8 cellular contexts compared by ENCODE assay signal in the genomic region with DNA sequence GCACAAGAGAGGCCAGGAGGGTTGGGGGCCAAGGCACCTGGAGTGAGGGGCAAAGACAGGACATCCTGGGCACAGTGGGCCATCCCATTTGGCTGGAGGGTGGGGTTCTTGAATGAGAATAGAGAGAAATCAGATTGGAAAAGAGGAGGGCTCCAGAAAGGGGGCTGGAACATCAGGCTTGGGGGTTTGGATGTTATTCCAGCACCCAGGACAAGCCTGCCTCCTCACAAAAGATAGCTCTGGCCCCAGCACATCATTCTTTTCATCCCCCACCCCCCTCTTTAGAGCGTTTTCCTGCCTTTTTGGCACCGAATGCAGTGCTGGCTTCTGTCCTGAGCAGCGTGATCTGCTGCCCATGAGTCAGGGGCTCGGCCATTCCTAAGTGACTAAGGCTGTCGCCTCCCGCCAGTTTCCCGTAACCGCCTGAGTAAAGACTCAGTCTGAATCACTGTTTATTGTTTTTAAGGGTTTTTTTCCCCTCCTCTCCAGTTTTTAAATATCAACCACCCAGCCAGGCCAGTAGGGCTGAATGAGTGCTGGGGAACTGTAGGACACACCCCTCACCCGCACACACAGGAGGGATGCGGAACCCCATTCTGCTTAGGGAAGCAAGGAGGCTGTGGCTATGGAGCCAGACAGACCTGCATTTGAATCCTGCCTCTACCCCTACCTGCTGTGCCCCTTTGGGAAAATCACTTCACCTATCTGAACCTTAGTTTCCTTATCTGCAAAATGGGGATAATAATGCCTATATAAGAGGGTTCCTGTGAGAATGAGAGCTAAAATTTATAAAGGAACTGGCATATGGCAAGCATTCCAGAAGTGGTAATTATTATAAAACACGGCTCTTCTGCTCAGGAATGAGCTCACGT. TPM values are rescaled to one million over a fixed set of nuclear protein-coding genes. Genes with fewer than 3 reads are reported as not detected.
DNase-seq lines count a peak whose midpoint lies in the region; ATAC-seq and TF ChIP-seq lines count a peak whose summit lies in the region.

No MANE protein-coding gene starts in this region.

- no peak overlapping the region for H3K4me3 ChIP-seq in RWPE2 (ENCODE audit: severe bottlenecking)
- H3K4me3 ChIP-seq in fibroblast of villous mesenchyme (ENCODE audit: low read depth, low read length) = no peak overlapping the region
- no peak overlapping the region for H3K4me3 ChIP-seq in WERI-Rb-1 (ENCODE audit: low read depth, low read length)

- peak; percentile 70 for DNase-seq in Ammon's horn (ENCODE audit: low spot score)
- peak; percentile 94 for DNase-seq in RWPE2 (ENCODE audit: low spot score)
- peak; percentile 89 for DNase-seq in fibroblast of villous mesenchyme (ENCODE audit: low read depth)
- DNase-seq in omental fat pad (ENCODE audit: low spot score) = peak; percentile 68
- no peak for DNase-seq in WERI-Rb-1
- DNase-seq in effector CD8-positive, alpha-beta T cell (lab: John Stamatoyannopoulos, UW) = no peak

- H3K27me3 ChIP-seq in RWPE2 (ENCODE audit: insufficient read depth, poor library complexity, severe bottlenecking) (no peaks in the 10 kb centered on the region), WERI-Rb-1 (ENCODE audit: insufficient read depth, low read depth, severe bottlenecking) (peaks cover 66% of the 10 kb centered on the region)

- TF ChIP-seq CTCF in RWPE2 (IDR thresholded peaks at IDR 0.05; ENCODE audit: poor library complexity, severe bottlenecking) (no peak), fibroblast of villous mesenchyme (IDR thresholded peaks at IDR 0.05; ENCODE audit: insufficient read depth, low read depth, low read length) (no peak), omental fat pad (IDR thresholded peaks at IDR 0.05) (no peak), WERI-Rb-1 (IDR thresholded peaks at IDR 0.05; ENCODE audit: low read depth, low read length) (no peak)

- H3K36me3 ChIP-seq in RWPE2 (ENCODE audit: low read depth) = no peaks in the 10 kb centered on the region
- no peaks in the 10 kb centered on the region for H3K36me3 ChIP-seq in WERI-Rb-1

- H3K4me1 ChIP-seq in RWPE2 (ENCODE audit: insufficient read depth, poor library complexity, severe bottlenecking) = peaks cover 13% of the 10 kb centered on the region

- peak overlapping the region; percentile 53 for H3K27ac ChIP-seq in RWPE2 (ENCODE audit: poor library complexity, severe bottlenecking)
- no peak overlapping the region for H3K27ac ChIP-seq in WERI-Rb-1

- H3K9me3 ChIP-seq in RWPE2 (ENCODE audit: severe bottlenecking) (no peaks in the 10 kb centered on the region), WERI-Rb-1 (ENCODE audit: severe bottlenecking) (no peaks in the 10 kb centered on the region)

- ATAC-seq in RWPE2 (ENCODE audit: low read depth) (peak; percentile 95), omental fat pad (ENCODE audit: low FRiP score) (peak; percentile 89), HG02759 (IDR thresholded peaks at IDR 0.05; ENCODE audit: unreplicated experiment) (no peak), GM21737 (IDR thresholded peaks at IDR 0.05; ENCODE audit: unreplicated experiment) (no peak)

RNA-seq across cellular contexts. Expression of gene NAV2, which starts 32.4 kb away (rescaled TPM):
- total RNA-seq in fibroblast of villous mesenchyme (11.2 and 11.3 TPM in 2 replicates), omental fat pad (10 to 100 TPM in 2 of 4 donors, 1 to 10 TPM in 2; 6.3 to 41.6 (median 13.0) TPM)

Comparison
In these comparisons a context has a peak if more than half of its experiments do, and no peak if none do; other contexts are left out.
1. DNase-seq: peak in Ammon's horn (single experiment), RWPE2 (single experiment), fibroblast of villous mesenchyme (single experiment) and omental fat pad (single experiment); none in WERI-Rb-1 (single experiment) and effector CD8-positive, alpha-beta T cell (single experiment).
2. ATAC-seq: peak in RWPE2 (single experiment) and omental fat pad (single experiment); none in HG02759 (single experiment) and GM21737 (single experiment).